ENCODE assay signal across 1 cellular context in the genomic region with DNA sequence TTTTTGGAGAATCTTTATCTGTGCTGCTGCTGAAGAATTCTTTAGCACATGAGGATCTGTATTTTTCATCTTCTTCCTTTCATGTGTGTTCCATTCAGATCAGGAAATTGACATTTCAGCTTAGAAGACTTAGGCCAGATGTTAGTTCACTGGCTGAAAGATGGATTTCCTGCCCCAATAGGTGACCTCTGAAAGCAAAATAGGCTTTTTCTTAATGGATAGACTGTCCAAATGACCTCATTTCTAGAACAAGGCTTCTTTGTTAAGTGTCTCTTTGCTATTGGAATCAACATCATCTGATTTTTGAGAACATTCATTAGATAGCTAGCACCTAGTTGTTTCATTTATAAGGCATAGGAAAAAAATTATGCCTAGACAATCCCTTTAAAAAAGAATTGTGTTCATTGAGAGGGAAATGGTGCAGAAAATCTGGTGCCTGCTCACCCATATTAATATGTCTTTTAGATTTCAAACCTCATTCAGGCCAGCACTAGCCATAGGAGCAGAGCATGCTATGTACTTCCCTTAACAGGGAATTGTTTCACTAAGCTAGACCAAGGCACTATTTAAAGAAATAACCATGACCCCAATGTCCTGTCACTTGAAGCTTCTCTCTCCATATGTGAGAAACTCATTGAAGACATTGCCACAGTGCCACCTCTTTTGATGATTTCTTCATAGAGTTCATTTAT.
A peak's percentile ranks its signal among the peaks of the same experiment; 100 is the strongest.
TF ChIP-seq lines count a peak whose summit lies in the region.

No MANE protein-coding gene starts in this region.

TF ChIP-seq in HepG2, 621 proteins besides CTCF, POLR2A, EP300 and RAD21:
- TF ChIP-seq PCBP2 (optimal IDR thresholded peaks at IDR 0.05; ENCODE audit: low read depth, low read length, poor library complexity, severe bottlenecking) = no peak
- no peak for TF ChIP-seq STAG1 (CRISPR knock-in tag; IDR thresholded peaks at IDR 0.05)
- TF ChIP-seq HNRNPLL (IDR thresholded peaks at IDR 0.05; ENCODE audit: low read depth, low read length, poor library complexity, severe bottlenecking) = no peak
- 0 out of 2 replicates have a peak, but pooled peaks have one; percentile 26 for TF ChIP-seq SAP130 (CRISPR knock-in tag; IDR thresholded peaks at IDR 0.05; ENCODE audit: low read depth)
- TF ChIP-seq, protein P1, sequence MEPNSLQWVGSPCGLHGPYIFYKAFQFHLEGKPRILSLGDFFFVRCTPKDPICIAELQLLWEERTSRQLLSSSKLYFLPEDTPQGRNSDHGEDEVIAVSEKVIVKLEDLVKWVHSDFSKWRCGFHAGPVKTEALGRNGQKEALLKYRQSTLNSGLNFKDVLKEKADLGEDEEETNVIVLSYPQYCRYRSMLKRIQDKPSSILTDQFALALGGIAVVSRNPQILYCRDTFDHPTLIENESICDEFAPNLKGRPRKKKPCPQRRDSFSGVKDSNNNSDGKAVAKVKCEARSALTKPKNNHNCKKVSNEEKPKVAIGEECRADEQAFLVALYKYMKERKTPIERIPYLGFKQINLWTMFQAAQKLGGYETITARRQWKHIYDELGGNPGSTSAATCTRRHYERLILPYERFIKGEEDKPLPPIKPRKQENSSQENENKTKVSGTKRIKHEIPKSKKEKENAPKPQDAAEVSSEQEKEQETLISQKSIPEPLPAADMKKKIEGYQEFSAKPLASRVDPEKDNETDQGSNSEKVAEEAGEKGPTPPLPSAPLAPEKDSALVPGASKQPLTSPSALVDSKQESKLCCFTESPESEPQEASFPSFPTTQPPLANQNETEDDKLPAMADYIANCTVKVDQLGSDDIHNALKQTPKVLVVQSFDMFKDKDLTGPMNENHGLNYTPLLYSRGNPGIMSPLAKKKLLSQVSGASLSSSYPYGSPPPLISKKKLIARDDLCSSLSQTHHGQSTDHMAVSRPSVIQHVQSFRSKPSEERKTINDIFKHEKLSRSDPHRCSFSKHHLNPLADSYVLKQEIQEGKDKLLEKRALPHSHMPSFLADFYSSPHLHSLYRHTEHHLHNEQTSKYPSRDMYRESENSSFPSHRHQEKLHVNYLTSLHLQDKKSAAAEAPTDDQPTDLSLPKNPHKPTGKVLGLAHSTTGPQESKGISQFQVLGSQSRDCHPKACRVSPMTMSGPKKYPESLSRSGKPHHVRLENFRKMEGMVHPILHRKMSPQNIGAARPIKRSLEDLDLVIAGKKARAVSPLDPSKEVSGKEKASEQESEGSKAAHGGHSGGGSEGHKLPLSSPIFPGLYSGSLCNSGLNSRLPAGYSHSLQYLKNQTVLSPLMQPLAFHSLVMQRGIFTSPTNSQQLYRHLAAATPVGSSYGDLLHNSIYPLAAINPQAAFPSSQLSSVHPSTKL (CRISPR knock-in tag; IDR thresholded peaks at IDR 0.05) = 0 out of 2 replicates have a peak, but pooled peaks have one; percentile 7
- 0 out of 2 replicates have a peak, but pooled peaks have one; percentile 10 for TF ChIP-seq RARA (CRISPR knock-in tag; IDR thresholded peaks at IDR 0.05)
- no peak for TF ChIP-seq SOX13 (IDR thresholded peaks at IDR 0.05)
- peak in 1 of 2 experiments; percentile 6; a peak in 1 of 4 replicates for TF ChIP-seq SOX13 (CRISPR knock-in tag; conservative IDR thresholded peaks at IDR 0.05 in 1 of 2, IDR thresholded peaks at IDR 0.05 in 1 of 2)
- TF ChIP-seq IKZF1 (IDR thresholded peaks at IDR 0.05) = no peak
- TF ChIP-seq TSC22D2 (CRISPR knock-in tag; IDR thresholded peaks at IDR 0.05; ENCODE audit: borderline replicate concordance) = no peak
- peak; percentile 50; the same call in 1 of the 2 replicates for TF ChIP-seq NR2F6 (IDR thresholded peaks at IDR 0.05)
- TF ChIP-seq NR2F6 (CRISPR knock-in tag; IDR thresholded peaks at IDR 0.05) = peak; percentile 22; the same call in 1 of the 2 replicates
- TF ChIP-seq ZNF678 (CRISPR knock-in tag; IDR thresholded peaks at IDR 0.05) = no peak
